In genomic region chr17:75048396-75048933, GRCh38 we compare ENCODE assay signal across 8 cellular contexts. TPM values are rescaled to one million over a fixed set of nuclear protein-coding genes. Genes with fewer than 3 reads are reported as not detected.
A peak's percentile ranks its signal among the peaks of the same experiment; 100 is the strongest.
DNase-seq lines count a peak whose midpoint lies in the region; ATAC-seq lines count a peak whose summit lies in the region.

No MANE protein-coding gene starts in this region.

- peaks cover 33 to 46% (median 40%) of the 10 kb centered on the region in 11 experiments for H3K36me3 ChIP-seq in BLaER1 treated with 17β-estradiol and CSF1 and Interleukin-3, amounts not matched to agents 10 nM and 100 nM

- peak overlapping the region; percentile 90 to 99 (median 96) for H3K4me2 ChIP-seq in BLaER1 treated with 17β-estradiol and CSF1 and Interleukin-3, amounts not matched to agents 10 nM and 100 nM

- H3K27ac ChIP-seq in BLaER1 treated with 17β-estradiol and CSF1 and Interleukin-3, amounts not matched to agents 10 nM and 100 nM = peak overlapping the region in 3 of 11 experiments; percentile 0 to 77 (median 32); a peak in 4 of 22 replicates

- H3K27me3 ChIP-seq in BLaER1 treated with 17β-estradiol and CSF1 and Interleukin-3, amounts not matched to agents 10 nM and 100 nM = no peaks in the 10 kb centered on the region

- H3K4me1 Mint-ChIP-seq in natural killer cell treated with Interleukin-12 subunit alpha and Interleukin-12 subunit beta and Interleukin-15 and Interleukin-18, amount 100 ng/mL, for 72 hours (ENCODE audit: low read depth in 2 of 2) = peaks cover 30 to 39% of the 10 kb centered on the region in 2 donors

- no peak for ATAC-seq in natural killer cell treated with Interleukin-12 subunit alpha and Interleukin-12 subunit beta and Interleukin-15 and Interleukin-18, amount 100 ng/mL, for 72 hours
- ATAC-seq in HG03175 (IDR thresholded peaks at IDR 0.05; ENCODE audit: unreplicated experiment) (no peak), left colon (no peak)

- H3K4me1 ChIP-seq in BLaER1 treated with 17β-estradiol and CSF1 and Interleukin-3, amounts not matched to agents 10 nM and 100 nM = peaks cover 18 to 38% (median 27%) of the 10 kb centered on the region in 10 experiments

- peak overlapping the region; percentile 84 to 99 (median 92); a peak in 19 of 20 replicates for H3K4me3 ChIP-seq in BLaER1 treated with 17β-estradiol and CSF1 and Interleukin-3, amounts not matched to agents 10 nM and 100 nM

- H3K4me3 Mint-ChIP-seq in natural killer cell treated with Interleukin-12 subunit alpha and Interleukin-12 subunit beta and Interleukin-15 and Interleukin-18, amount 100 ng/mL, for 72 hours = peak overlapping the region; percentile 98

- H3K9me3 Mint-ChIP-seq in natural killer cell treated with Interleukin-12 subunit alpha and Interleukin-12 subunit beta and Interleukin-15 and Interleukin-18, amount 100 ng/mL, for 72 hours = no peaks in the 10 kb centered on the region

- H3K27ac Mint-ChIP-seq in natural killer cell treated with Interleukin-12 subunit alpha and Interleukin-12 subunit beta and Interleukin-15 and Interleukin-18, amount 100 ng/mL, for 72 hours = peak overlapping the region; percentile 81 to 93

- peaks cover 12% of the 10 kb centered on the region for H3K36me3 Mint-ChIP-seq in natural killer cell treated with Interleukin-12 subunit alpha and Interleukin-12 subunit beta and Interleukin-15 and Interleukin-18, amount 100 ng/mL, for 72 hours

- H3K9me3 ChIP-seq in BLaER1 treated with 17β-estradiol and CSF1 and Interleukin-3, amounts not matched to agents 10 nM and 100 nM (replicated peaks in 1 of 11) = no peaks in the 10 kb centered on the region

- intact Hi-C loops in left colon (cut with DNase I, micrococcal nuclease) = no loop called here

- H3K27me3 Mint-ChIP-seq in natural killer cell treated with Interleukin-12 subunit alpha and Interleukin-12 subunit beta and Interleukin-15 and Interleukin-18, amount 100 ng/mL, for 72 hours = no peaks in the 10 kb centered on the region

- peaks cover 0 to 5% (median 0%) of the 10 kb centered on the region in 11 experiments; a peak in 5 of 22 replicates for H4K20me1 ChIP-seq in BLaER1 treated with 17β-estradiol and CSF1 and Interleukin-3, amounts not matched to agents 10 nM and 100 nM

- DNase-seq in NCI-H446 treated with DMSO at 0.1 percent for 48 hours (lab: John Stamatoyannopoulos, UW) = peak; percentile 27
- DNase-seq in dedifferentiated amniotic fluid mesenchymal stem cell (ENCODE audit: extremely low spot score) = peak; percentile 36
- DNase-seq in natural killer cell treated with Interleukin-12 subunit alpha and Interleukin-12 subunit beta and Interleukin-15 and Interleukin-18, amount 100 ng/mL, for 72 hours (ENCODE audit: low spot score) = no peak
- no peak for DNase-seq in SIG-M5 (lab: John Stamatoyannopoulos, UW)
- DNase-seq in amniotic stem cell (lab: John Stamatoyannopoulos, UW) = no peak
- DNase-seq in left colon = no peak

- H3K9ac ChIP-seq in BLaER1 treated with 17β-estradiol and CSF1 and Interleukin-3, amounts not matched to agents 10 nM and 100 nM = peak overlapping the region in 10 of 11 experiments; percentile 83 to 94 (median 91); a peak in 16 of 22 replicates

RNA-seq across cellular contexts. Expression of gene KCTD2, which starts 1.4 kb away (rescaled TPM):
- 10 to 100 TPM; 20.0 to 20.1 TPM for total RNA-seq in natural killer cell treated with Interleukin-12 subunit alpha and Interleukin-12 subunit beta and Interleukin-15 and Interleukin-18, amount 100 ng/mL, for 72 hours
- 10 to 100 TPM; 16.7 to 19.7 TPM for total RNA-seq in left colon

RNA-seq across cellular contexts. Expression of gene ATP5PD, which starts 1.7 kb away (rescaled TPM):
- 100 to 1,000 TPM; 153 to 187 TPM for total RNA-seq in natural killer cell treated with Interleukin-12 subunit alpha and Interleukin-12 subunit beta and Interleukin-15 and Interleukin-18, amount 100 ng/mL, for 72 hours
- total RNA-seq in left colon = 100 to 1,000 TPM; 310 to 381 TPM

RNA-seq across cellular contexts. Expression of gene MRPL58, which starts 36.0 kb away (rescaled TPM):
- total RNA-seq in natural killer cell treated with Interleukin-12 subunit alpha and Interleukin-12 subunit beta and Interleukin-15 and Interleukin-18, amount 100 ng/mL, for 72 hours = 10 to 100 TPM; 46.6 to 61.8 TPM
- 10 to 100 TPM; 23.6 to 30.4 TPM for total RNA-seq in left colon

RNA-seq across cellular contexts. Expression of gene SLC16A5, which starts 39.3 kb away (rescaled TPM):
- 1 to 10 TPM; 4.6 TPM for total RNA-seq in natural killer cell treated with Interleukin-12 subunit alpha and Interleukin-12 subunit beta and Interleukin-15 and Interleukin-18, amount 100 ng/mL, for 72 hours
- 10 to 100 TPM; 26.6 to 39.6 TPM for total RNA-seq in left colon

Comparison
In these comparisons a context has a peak if more than half of its experiments do, and no peak if none do; other contexts are left out.
1. DNase-seq: peak in NCI-H446 treated with DMSO at 0.1 percent for 48 hours (single experiment) and dedifferentiated amniotic fluid mesenchymal stem cell (single experiment); none in natural killer cell treated with Interleukin-12 subunit alpha and Interleukin-12 subunit beta and Interleukin-15 and Interleukin-18, amount 100 ng/mL, for 72 hours (single experiment), SIG-M5 (single experiment), amniotic stem cell (single experiment) and left colon (0 of 2).